ENCODE assay signal across 16 cellular contexts in the genomic region with DNA sequence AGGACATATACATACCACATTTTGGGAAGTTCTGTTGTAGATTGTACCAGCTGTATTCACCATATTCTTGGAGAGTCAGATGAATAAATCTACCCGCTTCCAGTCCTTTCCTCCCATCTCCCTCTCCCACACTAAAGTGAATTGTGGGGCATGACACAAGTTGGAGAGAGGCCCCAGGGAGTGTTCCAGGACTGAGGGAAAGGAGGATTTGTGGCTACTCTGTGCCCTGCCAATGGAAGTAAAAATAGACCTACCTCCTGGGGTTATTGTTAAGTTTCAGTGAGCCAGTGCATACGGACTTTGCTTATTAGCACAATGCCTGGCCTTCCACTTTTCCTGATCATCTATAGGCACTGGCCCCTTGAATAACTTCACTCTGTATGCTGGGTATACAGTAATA. TPM values are rescaled to one million over a fixed set of nuclear protein-coding genes. Genes with fewer than 3 reads are reported as not detected.
DNase-seq lines count a peak whose midpoint lies in the region; TF ChIP-seq lines count a peak whose summit lies in the region.
"Had no signal": no experiment of that assay in that cellular context is flagged by ENCODE, and none has a peak within 500 bp of the region (broad histone marks: within the 10 kb centered on the region; RNA-seq: fewer than 3 reads in every experiment).

No MANE protein-coding gene starts in this region.

- H3K27ac Mint-ChIP-seq in MCF 10A (ENCODE audit: low read depth, unreplicated experiment) = no peak overlapping the region
- H3K27ac Mint-ChIP-seq: CD8-positive, alpha-beta T cell had no signal

- H3K36me3 Mint-ChIP-seq in MCF 10A (ENCODE audit: insufficient read depth, unreplicated experiment) = no peaks in the 10 kb centered on the region

- H3K27ac ChIP-seq in substantia nigra (ENCODE audit: low read depth, low read length, poor library complexity, severe bottlenecking) = peak overlapping the region; percentile 14

- no peak overlapping the region for H3K4me3 Mint-ChIP-seq in MCF 10A (ENCODE audit: unreplicated experiment)
- H3K4me3 Mint-ChIP-seq: CD8-positive, alpha-beta T cell had no signal

- DNase-seq in G401 (ENCODE audit: low spot score) = peak; percentile 71
- DNase-seq in cerebellum (ENCODE audit: low spot score) = peak; percentile 44
- peak; percentile 27 for DNase-seq in myocyte (ENCODE audit: low read depth)
- peak in 5 of 49 donors; percentile 9 to 41 (median 19) for DNase-seq in substantia nigra (lab: John Stamatoyannopoulos, UW)
- no peak for DNase-seq in MCF 10A (ENCODE audit: unreplicated experiment)
- DNase-seq in NCI-H1048 (lab: John Stamatoyannopoulos, UW) = no peak
- DNase-seq in activated CD4-positive, alpha-beta T cell treated with anti-CD3 and anti-CD28 coated beads, Interleukin-2, amount 50 U/mL, for 48 hours = no peak
- DNase-seq: BE2C; CD8-positive, alpha-beta T cell; H7; MM.1S; NCI-H1105; NCI-H1694; NCI-H2107; NCI-H226; NCI-H524 treated with DMSO at 0.1 percent for 48 hours had no signal

- BruUV-seq in MCF 10A (replicated peaks; lab: Mats Ljungman, UMichigan) = no TSS peak

- H3K27me3 Mint-ChIP-seq in MCF 10A (ENCODE audit: insufficient read depth, unreplicated experiment) = no peaks in the 10 kb centered on the region

- no peaks in the 10 kb centered on the region for H3K9me3 Mint-ChIP-seq in MCF 10A (ENCODE audit: unreplicated experiment)
- H3K9me3 Mint-ChIP-seq: CD8-positive, alpha-beta T cell had no signal

- CTCF ChIA-PET in MCF 10A (lab: Yijun Ruan, JAX) = interaction anchor here (0.7 to 1.3 kb wide), 4 partner anchors 10 to 93 kb away, joined by 3 to 8 read pairs (median 4); no protein-coding TSS in a partner anchor

- in situ Hi-C loops in G401 (cut with HindIII; ENCODE audit: low sequenced_read_pairs) = no loop called here

- POLR2A ChIA-PET in MCF 10A (lab: Yijun Ruan, JAX) = interaction anchor here (1.2 kb wide), 1 partner anchor 32 kb away, joined by 6 read pairs; no protein-coding TSS in a partner anchor

- intact Hi-C loops in MCF 10A (cut with micrococcal nuclease) = no loop called here

- H3K4me1 Mint-ChIP-seq in MCF 10A (ENCODE audit: insufficient read depth, unreplicated experiment) = peaks cover 14% of the 10 kb centered on the region

- TF ChIP-seq CTCF in MCF 10A (IDR thresholded peaks at IDR 0.05; ENCODE audit: unreplicated experiment) = no peak

RNA-seq across cellular contexts. Expression of a gene that starts 40.7 kb away (rescaled TPM):
- total RNA-seq in G401 (2014; rRNA removed; shearing (Covaris generic)) = not detected in 2 replicates
- total RNA-seq in cerebellum (35.5 TPM), myocyte (2.4 and 2.8 TPM in 2 replicates), MCF 10A (2022) (54.3 and 58.9 TPM in 2 replicates)
- polyA plus RNA-seq in myocyte (2012) = 4.4 TPM

Comparison
In these comparisons a context has a peak if more than half of its experiments do, and no peak if none do; other contexts are left out.
1. DNase-seq: peak in G401 (single experiment), cerebellum (single experiment) and myocyte (single experiment); none in MCF 10A (single experiment), NCI-H1048 (single experiment) and activated CD4-positive, alpha-beta T cell treated with anti-CD3 and anti-CD28 coated beads, Interleukin-2, amount 50 U/mL, for 48 hours (0 of 2).